ENCODE assay signal across 1 cellular context in genomic region chr21:43328591-43329360, GRCh38.
TF ChIP-seq lines count a peak whose summit lies in the region.

No MANE protein-coding gene starts in this region.

TF ChIP-seq in GM23338, 12 proteins besides CTCF, POLR2A, EP300 and RAD21 (continued from another document):
- no peak for TF ChIP-seq ETS1 (IDR thresholded peaks at IDR 0.05)
- TF ChIP-seq ZNF462 (CRISPR knock-in tag; IDR thresholded peaks at IDR 0.05): no peak
- no peak for TF ChIP-seq JUNB (IDR thresholded peaks at IDR 0.05; ENCODE audit: unreplicated experiment)
- no peak for TF ChIP-seq EZH2 (IDR thresholded peaks at IDR 0.05; ENCODE audit: low read depth, unreplicated experiment)
- no peak for TF ChIP-seq STAT1 (IDR thresholded peaks at IDR 0.05; ENCODE audit: unreplicated experiment)
- TF ChIP-seq EZH2phosphoT487 (IDR thresholded peaks at IDR 0.05; ENCODE audit: unreplicated experiment): no peak
